8 cellular contexts compared by ENCODE assay signal in the genomic region with DNA sequence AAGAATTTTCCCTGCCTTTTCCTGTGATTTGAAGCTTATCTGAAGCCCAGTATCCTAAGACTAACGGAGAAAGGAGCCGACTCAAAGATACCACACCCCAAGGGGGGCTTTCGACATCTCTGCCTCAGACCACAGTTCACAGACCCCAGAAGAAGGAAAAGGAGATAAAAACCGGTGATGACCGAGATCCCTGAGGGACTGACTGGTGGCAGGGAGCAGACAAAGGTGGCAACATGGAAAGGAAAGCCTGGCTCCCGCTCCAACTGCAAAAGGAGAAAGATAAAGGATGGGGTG. TPM values are rescaled to one million over a fixed set of nuclear protein-coding genes. Genes with fewer than 3 reads are reported as not detected.
A peak's percentile ranks its signal among the peaks of the same experiment; 100 is the strongest.
DNase-seq lines count a peak whose midpoint lies in the region; ATAC-seq and TF ChIP-seq lines count a peak whose summit lies in the region.

No MANE protein-coding gene starts in this region.

- H3K4me3 ChIP-seq in kidney epithelial cell (ENCODE audit: low read depth, low read length) (peak overlapping the region; percentile 87), suprapubic skin (peak overlapping the region; percentile 63)

- peak overlapping the region; percentile 99 for H3K4me3 Mint-ChIP-seq in T-helper 1 cell treated with Interleukin-12 subunit alpha and Interleukin-12 subunit beta and Interleukin-4 antibody, amounts not matched to agents 30 μg/mL and 1 μg/mL, for 36 hours

- TF ChIP-seq CTCF in kidney epithelial cell (IDR thresholded peaks at IDR 0.05; ENCODE audit: insufficient read depth, low read length, poor library complexity, severe bottlenecking) (no peak), suprapubic skin (IDR thresholded peaks at IDR 0.05) (no peak)

- no peak for TF ChIP-seq EP300 in suprapubic skin (IDR thresholded peaks at IDR 0.05)

- H3K27ac ChIP-seq in adipose tissue (ENCODE audit: low read depth, low read length) (peak overlapping the region; percentile 56), suprapubic skin (peak overlapping the region; percentile 91)

- H3K4me1 ChIP-seq in suprapubic skin, result peaks cover 39% of the 10 kb centered on the region

- WGBS in adipose tissue, 3 donors, result 0 to 1% (median 1%) methylated on average over 6 of the region's 6 CpGs
- under 1% methylated on average over 6 of the region's 6 CpGs for WGBS in suprapubic skin

- no peaks in the 10 kb centered on the region for H3K36me3 ChIP-seq in kidney epithelial cell (ENCODE audit: control insufficient read depth, insufficient read depth, low read length)
- H3K36me3 ChIP-seq in suprapubic skin, result no peaks in the 10 kb centered on the region

- H3K9me3 Mint-ChIP-seq in T-helper 1 cell treated with Interleukin-12 subunit alpha and Interleukin-12 subunit beta and Interleukin-4 antibody, amounts not matched to agents 30 μg/mL and 1 μg/mL, for 36 hours, result no peaks in the 10 kb centered on the region

- no peaks in the 10 kb centered on the region for H3K27me3 ChIP-seq in kidney epithelial cell (ENCODE audit: control insufficient read depth, insufficient read depth, low read length)
- no peaks in the 10 kb centered on the region for H3K27me3 ChIP-seq in suprapubic skin

- DNase-seq in T-helper 1 cell (no peak), kidney epithelial cell (ENCODE audit: low read depth) (no peak), suprapubic skin (ENCODE audit: low spot score in 2 of 2) (no peak), RPMI8226 (no peak)
- DNase-seq in activated effector memory CD4-positive, alpha-beta T cell treated with anti-CD3 and anti-CD28 coated beads, Interleukin-2, amount 50 U/mL, for 16 hours, result no peak

- H3K27me3 Mint-ChIP-seq in T-helper 1 cell treated with Interleukin-12 subunit alpha and Interleukin-12 subunit beta and Interleukin-4 antibody, amounts not matched to agents 30 μg/mL and 1 μg/mL, for 36 hours (ENCODE audit: low read depth), result no peaks in the 10 kb centered on the region

- no peaks in the 10 kb centered on the region for H3K9me3 ChIP-seq in suprapubic skin

- peaks cover 23% of the 10 kb centered on the region for H3K36me3 Mint-ChIP-seq in T-helper 1 cell treated with Interleukin-12 subunit alpha and Interleukin-12 subunit beta and Interleukin-4 antibody, amounts not matched to agents 30 μg/mL and 1 μg/mL, for 36 hours (ENCODE audit: low read depth)

- peaks cover 43% of the 10 kb centered on the region for H3K4me1 Mint-ChIP-seq in T-helper 1 cell treated with Interleukin-12 subunit alpha and Interleukin-12 subunit beta and Interleukin-4 antibody, amounts not matched to agents 30 μg/mL and 1 μg/mL, for 36 hours (ENCODE audit: low read depth)

- ATAC-seq in HG03342 (IDR thresholded peaks at IDR 0.05; ENCODE audit: unreplicated experiment), result no peak

- peak overlapping the region; percentile 97 for H3K27ac Mint-ChIP-seq in T-helper 1 cell treated with Interleukin-12 subunit alpha and Interleukin-12 subunit beta and Interleukin-4 antibody, amounts not matched to agents 30 μg/mL and 1 μg/mL, for 36 hours

- TF ChIP-seq POLR2A in suprapubic skin (IDR thresholded peaks at IDR 0.05), result no peak

RNA-seq across cellular contexts. Expression of a gene that starts 0.7 kb away (rescaled TPM):
- 10 to 100 TPM in 2 of 3 donors, 1 to 10 TPM in 1; 5.9 to 39.7 (median 13.5) TPM for polyA plus RNA-seq in adipose tissue
- total RNA-seq in kidney epithelial cell (22.3 and 23.7 TPM in 2 replicates), suprapubic skin (10 to 100 TPM; 23.0 to 33.8 (median 27.0) TPM)

RNA-seq across cellular contexts. Expression of a gene that starts 47.6 kb away (rescaled TPM):
- 100 to 1,000 TPM; 133 to 227 (median 211) TPM for polyA plus RNA-seq in adipose tissue
- total RNA-seq in kidney epithelial cell (177 and 317 TPM in 2 replicates), suprapubic skin (100 to 1,000 TPM; 152 to 180 (median 167) TPM)
